Comparison of ENCODE assay signal across 1 cellular context in the genomic region with DNA sequence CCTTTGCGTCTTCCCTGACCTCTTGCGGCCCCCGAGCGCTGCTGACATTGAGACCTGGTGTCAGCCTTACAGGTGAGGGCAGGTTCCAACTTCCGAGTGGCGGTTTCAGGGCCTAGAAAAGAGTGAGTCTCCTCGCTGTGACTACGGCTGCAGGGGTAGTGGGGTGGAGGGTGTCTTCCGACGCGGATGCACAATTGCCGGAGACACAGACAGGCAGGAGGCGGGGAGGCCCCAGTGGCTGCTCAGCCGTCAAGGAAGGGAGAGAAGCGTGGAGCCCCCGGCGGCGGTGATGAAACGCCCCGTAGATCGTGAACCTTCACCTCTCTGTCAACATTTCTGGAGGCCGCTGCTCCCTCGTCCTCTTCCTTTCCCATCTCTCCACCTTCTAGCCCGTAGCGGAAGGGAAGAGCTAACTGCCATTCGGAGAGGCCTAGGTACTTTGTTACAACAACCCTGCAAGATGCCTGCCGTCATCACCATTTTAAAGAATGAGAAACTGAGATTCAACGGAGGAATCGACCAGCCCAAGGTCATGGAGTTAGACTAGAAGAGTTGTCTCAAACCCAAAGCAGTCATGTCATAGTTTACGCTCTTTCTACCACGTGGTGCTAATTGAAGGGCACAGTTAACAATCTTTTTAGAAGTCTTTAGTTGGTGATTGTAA.
TF ChIP-seq lines count a peak whose summit lies in the region.

No MANE protein-coding gene starts in this region.

TF ChIP-seq in HepG2, 621 proteins besides CTCF, POLR2A, EP300 and RAD21 (continues in another document):
- TF ChIP-seq MED1 (CRISPR knock-in tag; IDR thresholded peaks at IDR 0.05), result peak; percentile 67
- peak; percentile 94 for TF ChIP-seq ZXDC (CRISPR knock-in tag; IDR thresholded peaks at IDR 0.05)
- TF ChIP-seq ZNF879 (CRISPR knock-in tag; IDR thresholded peaks at IDR 0.05), result no peak
- TF ChIP-seq, protein P1, sequence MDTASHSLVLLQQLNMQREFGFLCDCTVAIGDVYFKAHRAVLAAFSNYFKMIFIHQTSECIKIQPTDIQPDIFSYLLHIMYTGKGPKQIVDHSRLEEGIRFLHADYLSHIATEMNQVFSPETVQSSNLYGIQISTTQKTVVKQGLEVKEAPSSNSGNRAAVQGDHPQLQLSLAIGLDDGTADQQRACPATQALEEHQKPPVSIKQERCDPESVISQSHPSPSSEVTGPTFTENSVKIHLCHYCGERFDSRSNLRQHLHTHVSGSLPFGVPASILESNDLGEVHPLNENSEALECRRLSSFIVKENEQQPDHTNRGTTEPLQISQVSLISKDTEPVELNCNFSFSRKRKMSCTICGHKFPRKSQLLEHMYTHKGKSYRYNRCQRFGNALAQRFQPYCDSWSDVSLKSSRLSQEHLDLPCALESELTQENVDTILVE (CRISPR knock-in tag; IDR thresholded peaks at IDR 0.05), result peak; percentile 83; the same call in 1 of the 2 replicates
- TF ChIP-seq HHEX (CRISPR knock-in tag; IDR thresholded peaks at IDR 0.05), result peak; percentile 67; the same call in 1 of the 2 replicates
- peak; percentile 63 for TF ChIP-seq ZMYM3 (CRISPR knock-in tag; IDR thresholded peaks at IDR 0.05)
- TF ChIP-seq ZFY (CRISPR knock-in tag; IDR thresholded peaks at IDR 0.05), result peak; percentile 90
- TF ChIP-seq TAF1 (CRISPR knock-in tag; IDR thresholded peaks at IDR 0.05), result peak; percentile 11
- TF ChIP-seq ZNF598 (CRISPR knock-in tag; IDR thresholded peaks at IDR 0.05; ENCODE audit: borderline replicate concordance), result no peak; the same call in 1 of the 2 replicates
- 0 out of 2 replicates have a peak, but pooled peaks have one; percentile 77 for TF ChIP-seq KLF13 (CRISPR knock-in tag; IDR thresholded peaks at IDR 0.05)
- TF ChIP-seq DMTF1 (CRISPR knock-in tag; IDR thresholded peaks at IDR 0.05), result no peak
- 0 out of 2 replicates have a peak, but pooled peaks have one; percentile 49 for TF ChIP-seq KDM6A (CRISPR knock-in tag; IDR thresholded peaks at IDR 0.05; ENCODE audit: low read depth)
- peak; percentile 71; the same call in 1 of the 2 replicates for TF ChIP-seq ETV5 (CRISPR knock-in tag; IDR thresholded peaks at IDR 0.05; ENCODE audit: borderline replicate concordance)
- TF ChIP-seq RBAK (CRISPR knock-in tag; IDR thresholded peaks at IDR 0.05), result 0 out of 2 replicates have a peak, but pooled peaks have one; percentile 45
- TF ChIP-seq ZNF263 (CRISPR knock-in tag; IDR thresholded peaks at IDR 0.05), result peak; percentile 44; the same call in 1 of the 2 replicates
- peak; percentile 80; the same call in 1 of the 2 replicates for TF ChIP-seq KAT7 (CRISPR knock-in tag; IDR thresholded peaks at IDR 0.05; ENCODE audit: borderline replicate concordance)
- 0 out of 2 replicates have a peak, but pooled peaks have one; percentile 65 for TF ChIP-seq ZNF225 (CRISPR knock-in tag; IDR thresholded peaks at IDR 0.05)
- peak; percentile 44; the same call in 1 of the 2 replicates for TF ChIP-seq ZNF30 (CRISPR knock-in tag; IDR thresholded peaks at IDR 0.05)
- TF ChIP-seq ZNF354B (CRISPR knock-in tag; IDR thresholded peaks at IDR 0.05), result 0 out of 2 replicates have a peak, but pooled peaks have one; percentile 4
- TF ChIP-seq ZNF235 (CRISPR knock-in tag; IDR thresholded peaks at IDR 0.05; ENCODE audit: borderline replicate concordance), result peak; percentile 99
- no peak for TF ChIP-seq ZNF17 (CRISPR knock-in tag; IDR thresholded peaks at IDR 0.05)
- TF ChIP-seq SNRNP70 (IDR thresholded peaks at IDR 0.05; ENCODE audit: low read depth, low read length), result no peak
- TF ChIP-seq, protein P2, sequence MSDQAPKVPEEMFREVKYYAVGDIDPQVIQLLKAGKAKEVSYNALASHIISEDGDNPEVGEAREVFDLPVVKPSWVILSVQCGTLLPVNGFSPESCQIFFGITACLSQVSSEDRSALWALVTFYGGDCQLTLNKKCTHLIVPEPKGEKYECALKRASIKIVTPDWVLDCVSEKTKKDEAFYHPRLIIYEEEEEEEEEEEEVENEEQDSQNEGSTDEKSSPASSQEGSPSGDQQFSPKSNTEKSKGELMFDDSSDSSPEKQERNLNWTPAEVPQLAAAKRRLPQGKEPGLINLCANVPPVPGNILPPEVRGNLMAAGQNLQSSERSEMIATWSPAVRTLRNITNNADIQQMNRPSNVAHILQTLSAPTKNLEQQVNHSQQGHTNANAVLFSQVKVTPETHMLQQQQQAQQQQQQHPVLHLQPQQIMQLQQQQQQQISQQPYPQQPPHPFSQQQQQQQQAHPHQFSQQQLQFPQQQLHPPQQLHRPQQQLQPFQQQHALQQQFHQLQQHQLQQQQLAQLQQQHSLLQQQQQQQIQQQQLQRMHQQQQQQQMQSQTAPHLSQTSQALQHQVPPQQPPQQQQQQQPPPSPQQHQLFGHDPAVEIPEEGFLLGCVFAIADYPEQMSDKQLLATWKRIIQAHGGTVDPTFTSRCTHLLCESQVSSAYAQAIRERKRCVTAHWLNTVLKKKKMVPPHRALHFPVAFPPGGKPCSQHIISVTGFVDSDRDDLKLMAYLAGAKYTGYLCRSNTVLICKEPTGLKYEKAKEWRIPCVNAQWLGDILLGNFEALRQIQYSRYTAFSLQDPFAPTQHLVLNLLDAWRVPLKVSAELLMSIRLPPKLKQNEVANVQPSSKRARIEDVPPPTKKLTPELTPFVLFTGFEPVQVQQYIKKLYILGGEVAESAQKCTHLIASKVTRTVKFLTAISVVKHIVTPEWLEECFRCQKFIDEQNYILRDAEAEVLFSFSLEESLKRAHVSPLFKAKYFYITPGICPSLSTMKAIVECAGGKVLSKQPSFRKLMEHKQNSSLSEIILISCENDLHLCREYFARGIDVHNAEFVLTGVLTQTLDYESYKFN (CRISPR knock-in tag; conservative IDR thresholded peaks at IDR 0.05), result peak; percentile 90
- TF ChIP-seq ZNF629 (CRISPR knock-in tag; conservative IDR thresholded peaks at IDR 0.05), result 0 out of 2 replicates have a peak, but pooled peaks have one; percentile 25
- no peak for TF ChIP-seq FIP1L1 (IDR thresholded peaks at IDR 0.05; ENCODE audit: borderline replicate concordance, insufficient read depth, low read depth, low read length)
- TF ChIP-seq ZNF510 (CRISPR knock-in tag; IDR thresholded peaks at IDR 0.05; ENCODE audit: low read depth), result peak; percentile 82; the same call in 1 of the 2 replicates
- TF ChIP-seq, protein P3, sequence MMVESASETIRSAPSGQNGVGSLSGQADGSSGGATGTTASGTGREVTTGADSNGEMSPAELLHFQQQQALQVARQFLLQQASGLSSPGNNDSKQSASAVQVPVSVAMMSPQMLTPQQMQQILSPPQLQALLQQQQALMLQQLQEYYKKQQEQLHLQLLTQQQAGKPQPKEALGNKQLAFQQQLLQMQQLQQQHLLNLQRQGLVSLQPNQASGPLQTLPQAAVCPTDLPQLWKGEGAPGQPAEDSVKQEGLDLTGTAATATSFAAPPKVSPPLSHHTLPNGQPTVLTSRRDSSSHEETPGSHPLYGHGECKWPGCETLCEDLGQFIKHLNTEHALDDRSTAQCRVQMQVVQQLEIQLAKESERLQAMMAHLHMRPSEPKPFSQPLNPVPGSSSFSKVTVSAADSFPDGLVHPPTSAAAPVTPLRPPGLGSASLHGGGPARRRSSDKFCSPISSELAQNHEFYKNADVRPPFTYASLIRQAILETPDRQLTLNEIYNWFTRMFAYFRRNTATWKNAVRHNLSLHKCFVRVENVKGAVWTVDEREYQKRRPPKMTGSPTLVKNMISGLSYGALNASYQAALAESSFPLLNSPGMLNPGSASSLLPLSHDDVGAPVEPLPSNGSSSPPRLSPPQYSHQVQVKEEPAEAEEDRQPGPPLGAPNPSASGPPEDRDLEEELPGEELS (CRISPR knock-in tag; IDR thresholded peaks at IDR 0.05), result peak; percentile 61; the same call in 1 of the 2 replicates
- TF ChIP-seq GTF2F1 (IDR thresholded peaks at IDR 0.05; ENCODE audit: low read length), result no peak
- TF ChIP-seq, protein P4, sequence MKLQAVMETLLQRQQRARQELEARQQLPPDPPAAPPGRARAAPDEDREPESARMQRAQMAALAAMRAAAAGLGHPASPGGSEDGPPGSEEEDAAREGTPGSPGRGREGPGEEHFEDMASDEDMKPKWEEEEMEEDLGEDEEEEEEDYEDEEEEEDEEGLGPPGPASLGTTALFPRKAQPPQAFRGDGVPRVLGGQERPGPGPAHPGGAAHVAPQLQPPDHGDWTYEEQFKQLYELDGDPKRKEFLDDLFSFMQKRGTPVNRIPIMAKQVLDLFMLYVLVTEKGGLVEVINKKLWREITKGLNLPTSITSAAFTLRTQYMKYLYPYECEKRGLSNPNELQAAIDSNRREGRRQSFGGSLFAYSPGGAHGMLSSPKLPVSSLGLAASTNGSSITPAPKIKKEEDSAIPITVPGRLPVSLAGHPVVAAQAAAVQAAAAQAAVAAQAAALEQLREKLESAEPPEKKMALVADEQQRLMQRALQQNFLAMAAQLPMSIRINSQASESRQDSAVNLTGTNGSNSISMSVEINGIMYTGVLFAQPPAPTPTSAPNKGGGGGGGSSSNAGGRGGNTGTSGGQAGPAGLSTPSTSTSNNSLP (IDR thresholded peaks at IDR 0.05; ENCODE audit: low read depth, low read length), result no peak
- no peak; the same call in 1 of the 2 replicates for TF ChIP-seq TCF7L2 (IDR thresholded peaks at IDR 0.05; ENCODE audit: low read depth, low read length)
- TF ChIP-seq ZNF737 (CRISPR knock-in tag; IDR thresholded peaks at IDR 0.05; ENCODE audit: borderline replicate concordance), result 0 out of 2 replicates have a peak, but pooled peaks have one; percentile 33
- TF ChIP-seq NFATC3 (CRISPR knock-in tag; IDR thresholded peaks at IDR 0.05), result 0 out of 2 replicates have a peak, but pooled peaks have one; percentile 4
- TF ChIP-seq ZNF883 (CRISPR knock-in tag; IDR thresholded peaks at IDR 0.05; ENCODE audit: not compliant biosample characterization), result peak; percentile 53
- peak; percentile 53 for TF ChIP-seq FOXA3 (CRISPR knock-in tag; IDR thresholded peaks at IDR 0.05)
- peak; percentile 80 to 92; a peak in 3 of 4 replicates for TF ChIP-seq NR2F1 (CRISPR knock-in tag; IDR thresholded peaks at IDR 0.05)
- no peak; the same call in 1 of the 2 replicates for TF ChIP-seq ZNF607 (CRISPR knock-in tag; IDR thresholded peaks at IDR 0.05; ENCODE audit: borderline replicate concordance)
- TF ChIP-seq ZNF709 (CRISPR knock-in tag; IDR thresholded peaks at IDR 0.05), result peak; percentile 10
- TF ChIP-seq ZBTB20 (CRISPR knock-in tag; IDR thresholded peaks at IDR 0.05; ENCODE audit: borderline replicate concordance, low read depth), result no peak
- TF ChIP-seq, protein P5, sequence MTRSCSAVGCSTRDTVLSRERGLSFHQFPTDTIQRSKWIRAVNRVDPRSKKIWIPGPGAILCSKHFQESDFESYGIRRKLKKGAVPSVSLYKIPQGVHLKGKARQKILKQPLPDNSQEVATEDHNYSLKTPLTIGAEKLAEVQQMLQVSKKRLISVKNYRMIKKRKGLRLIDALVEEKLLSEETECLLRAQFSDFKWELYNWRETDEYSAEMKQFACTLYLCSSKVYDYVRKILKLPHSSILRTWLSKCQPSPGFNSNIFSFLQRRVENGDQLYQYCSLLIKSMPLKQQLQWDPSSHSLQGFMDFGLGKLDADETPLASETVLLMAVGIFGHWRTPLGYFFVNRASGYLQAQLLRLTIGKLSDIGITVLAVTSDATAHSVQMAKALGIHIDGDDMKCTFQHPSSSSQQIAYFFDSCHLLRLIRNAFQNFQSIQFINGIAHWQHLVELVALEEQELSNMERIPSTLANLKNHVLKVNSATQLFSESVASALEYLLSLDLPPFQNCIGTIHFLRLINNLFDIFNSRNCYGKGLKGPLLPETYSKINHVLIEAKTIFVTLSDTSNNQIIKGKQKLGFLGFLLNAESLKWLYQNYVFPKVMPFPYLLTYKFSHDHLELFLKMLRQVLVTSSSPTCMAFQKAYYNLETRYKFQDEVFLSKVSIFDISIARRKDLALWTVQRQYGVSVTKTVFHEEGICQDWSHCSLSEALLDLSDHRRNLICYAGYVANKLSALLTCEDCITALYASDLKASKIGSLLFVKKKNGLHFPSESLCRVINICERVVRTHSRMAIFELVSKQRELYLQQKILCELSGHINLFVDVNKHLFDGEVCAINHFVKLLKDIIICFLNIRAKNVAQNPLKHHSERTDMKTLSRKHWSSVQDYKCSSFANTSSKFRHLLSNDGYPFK (CRISPR knock-in tag; IDR thresholded peaks at IDR 0.05; ENCODE audit: borderline replicate concordance), result peak; percentile 79; the same call in 1 of the 2 replicates
- TF ChIP-seq ISL2 (CRISPR knock-in tag; IDR thresholded peaks at IDR 0.05), result no peak
- TF ChIP-seq MTA1 (CRISPR knock-in tag; IDR thresholded peaks at IDR 0.05; ENCODE audit: borderline replicate concordance), result peak; percentile 83; the same call in 1 of the 2 replicates
- no peak for TF ChIP-seq ZNF530 (CRISPR knock-in tag; IDR thresholded peaks at IDR 0.05; ENCODE audit: low read depth)
- TF ChIP-seq ZNF543 (CRISPR knock-in tag; IDR thresholded peaks at IDR 0.05), result peak; percentile 90
- 0 out of 2 replicates have a peak, but pooled peaks have one; percentile 34 for TF ChIP-seq SOX5 (CRISPR knock-in tag; IDR thresholded peaks at IDR 0.05; ENCODE audit: borderline replicate concordance)
- TF ChIP-seq ZNF343 (CRISPR knock-in tag; IDR thresholded peaks at IDR 0.05), result peak; percentile 88; the same call in 1 of the 2 replicates
- peak; percentile 94 for TF ChIP-seq PPARG (CRISPR knock-in tag; conservative IDR thresholded peaks at IDR 0.05)
